In the genomic region with DNA sequence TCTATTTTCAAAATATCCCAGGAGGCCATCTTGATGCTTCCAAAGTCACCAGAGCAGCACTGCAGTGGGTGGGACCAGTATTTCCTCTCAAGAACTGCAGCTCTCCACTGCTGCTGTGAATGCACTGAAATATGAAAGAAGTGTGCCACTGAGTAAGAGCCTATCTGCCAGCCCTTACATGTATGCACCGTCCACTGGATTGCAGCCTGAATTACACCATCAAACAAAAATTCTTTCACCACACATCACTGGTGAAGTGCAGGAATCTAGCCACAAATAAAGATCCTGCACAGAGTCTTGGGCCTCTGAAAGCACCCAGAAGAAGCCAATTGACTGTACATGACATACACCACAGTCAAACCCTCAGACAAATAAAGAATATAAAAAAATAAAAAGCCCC, we compare ENCODE assay signal across 23 cellular contexts.
DNase-seq lines count a peak whose midpoint lies in the region; ATAC-seq and TF ChIP-seq lines count a peak whose summit lies in the region.
"Had no signal": no experiment of that assay in that cellular context is flagged by ENCODE, and none has a peak within 500 bp of the region (broad histone marks: within the 10 kb centered on the region; RNA-seq: fewer than 3 reads in every experiment).

No MANE protein-coding gene starts in this region.

- dilution Hi-C loops in IMR-90 (cut with HindIII; ENCODE audit: low sequenced_read_pairs, unreplicated experiment), result no loop called here

- no peak overlapping the region for H2BK120ac ChIP-seq in IMR-90 (ENCODE audit: low read depth, low read length)

- H3K4ac ChIP-seq in IMR-90 (ENCODE audit: low read depth, low read length), result no peak overlapping the region

- no peaks in the 10 kb centered on the region for H3K4me1 Mint-ChIP-seq in activated CD8-positive, alpha-beta T cell treated with anti-CD3 and anti-CD28 coated beads for 36 hours (ENCODE audit: low read depth)
- H3K4me1 Mint-ChIP-seq: CD14-positive monocyte, naive B cell, T-cell had no signal

- H3K27ac ChIP-seq in IMR-90 (ENCODE audit: insufficient read depth, low read length), result no peak overlapping the region
- H3K27ac ChIP-seq: esophagus squamous epithelium, right atrium auricular region had no signal

- H3K14ac ChIP-seq in IMR-90 (replicated peaks; ENCODE audit: low read depth, low read length), result no peak overlapping the region

- CTCF ChIA-PET in IMR-90 (lab: Yijun Ruan, JAX), result no interaction called here
- CTCF ChIA-PET in activated CD8-positive, alpha-beta T cell treated with anti-CD3 and anti-CD28 coated beads for 36 hours (lab: Charles Lee), result interaction anchor here (1.0 kb wide), 1 partner anchor 9 kb away, joined by 3 read pairs; no protein-coding TSS in a partner anchor

- H2AK5ac ChIP-seq in IMR-90 (ENCODE audit: low read depth, low read length), result no peak overlapping the region

- no peak overlapping the region for H2BK20ac ChIP-seq in IMR-90 (ENCODE audit: low read depth, low read length)

- H4K8ac ChIP-seq in IMR-90 (ENCODE audit: low read depth in 2 of 2, low read length in 2 of 2), result no peak overlapping the region

- POLR2A ChIA-PET in IMR-90 (lab: Charles Lee; ENCODE audit: unreplicated experiment), result no interaction called here
- POLR2A ChIA-PET in activated CD8-positive, alpha-beta T cell treated with anti-CD3 and anti-CD28 coated beads for 36 hours (lab: Charles Lee), result no interaction called here

- H4K5ac ChIP-seq in IMR-90 (ENCODE audit: low read depth, low read length), result no peak overlapping the region

- H4K91ac ChIP-seq in IMR-90 (ENCODE audit: insufficient read depth, low read depth, low read length), result no peak overlapping the region

- no peaks in the 10 kb centered on the region for H4K20me1 ChIP-seq in IMR-90 (ENCODE audit: insufficient read depth, low read length)

- no peaks in the 10 kb centered on the region for H3K9me3 ChIP-seq in IMR-90 (ENCODE audit: control insufficient read depth, insufficient read depth, low read length)
- H3K9me3 ChIP-seq: esophagus squamous epithelium had no signal

- H3K9ac ChIP-seq in IMR-90 (ENCODE audit: low read depth, low read length), result no peak overlapping the region

- H2AK9ac ChIP-seq in IMR-90 (replicated peaks; ENCODE audit: low read depth, low read length, poor library complexity), result no peak overlapping the region

- H3K4me2 ChIP-seq in IMR-90 (ENCODE audit: low read depth, low read length), result no peak overlapping the region

- H3K36me3 Mint-ChIP-seq in activated CD8-positive, alpha-beta T cell treated with anti-CD3 and anti-CD28 coated beads for 36 hours (ENCODE audit: low read depth), result no peaks in the 10 kb centered on the region
- H3K36me3 Mint-ChIP-seq: CD14-positive monocyte, naive B cell, T-cell had no signal

- BruUV-seq in IMR-90 (replicated peaks; lab: Mats Ljungman, UMichigan), result no TSS peak

- H3K79me1 ChIP-seq in IMR-90 (ENCODE audit: low read depth in 1 of 2, low read length in 2 of 2), result peaks cover 2 to 6% of the 10 kb centered on the region in 2 experiments; a peak in 2 of 4 replicates

- no CpG with 5 or more reads among the region's 1 CpG for WGBS in IMR-90 (ENCODE audit: extremely low coverage in 2 of 2, insufficient read length in 1 of 2), 2 experiments

- H3K27me3 ChIP-seq in IMR-90 (ENCODE audit: control insufficient read depth, insufficient read depth, low read length), result no peaks in the 10 kb centered on the region
- H3K27me3 ChIP-seq: esophagus squamous epithelium, right atrium auricular region had no signal

- no peak overlapping the region for H3K18ac ChIP-seq in IMR-90 (ENCODE audit: low read depth, low read length)

- no peak overlapping the region for H3K27ac Mint-ChIP-seq in activated CD8-positive, alpha-beta T cell treated with anti-CD3 and anti-CD28 coated beads for 36 hours
- H3K27ac Mint-ChIP-seq: activated T-helper 2 cell treated with anti-CD3 and anti-CD28 coated beads, Interferon-gamma antibody, Interleukin-2, Interleukin-4, amounts not matched to agents 10 μg/mL and 5 μg/mL and 100 μg/mL, durations not matched to agents 14 hours and 24 hours and 36 hours; CD14-positive monocyte; T-cell had no signal

- 0 out of 2 replicates have a peak, but pooled peaks cover 4% of the 10 kb centered on the region for H3K9me1 ChIP-seq in IMR-90 (ENCODE audit: insufficient read depth, low read length)

- H3K4me1 ChIP-seq in IMR-90 (ENCODE audit: control insufficient read depth, insufficient read depth, low read length), result peaks cover 2% of the 10 kb centered on the region; the same call in 1 of the 2 replicates

- H3K9me3 Mint-ChIP-seq in activated CD8-positive, alpha-beta T cell treated with anti-CD3 and anti-CD28 coated beads for 36 hours, result peaks cover 3% of the 10 kb centered on the region
- H3K9me3 Mint-ChIP-seq: activated T-helper 2 cell treated with anti-CD3 and anti-CD28 coated beads, Interferon-gamma antibody, Interleukin-2, Interleukin-4, amounts not matched to agents 10 μg/mL and 5 μg/mL and 100 μg/mL, durations not matched to agents 14 hours and 24 hours and 36 hours had no signal

- no peak for TF ChIP-seq POLR2A in IMR-90 (IDR thresholded peaks at IDR 0.05; ENCODE audit: low read depth, low read length)

- no peak overlapping the region for H3K23ac ChIP-seq in IMR-90 (ENCODE audit: low read depth, low read length)

- intact Hi-C loops in IMR-90 (cut with micrococcal nuclease), result no loop called here
- intact Hi-C loops in activated CD8-positive, alpha-beta T cell treated with anti-CD3 and anti-CD28 coated beads for 36 hours (cut with micrococcal nuclease), result no loop called here

- no peak overlapping the region for H2BK15ac ChIP-seq in IMR-90 (ENCODE audit: low read depth, low read length)

- no peaks in the 10 kb centered on the region for H3K36me3 ChIP-seq in IMR-90 (ENCODE audit: control insufficient read depth, insufficient read depth, low read length)
- H3K36me3 ChIP-seq: esophagus squamous epithelium, right atrium auricular region had no signal

- H2BK5ac ChIP-seq in IMR-90 (ENCODE audit: low read depth, low read length, poor library complexity, severe bottlenecking), result no peak overlapping the region

- TF ChIP-seq CTCF in IMR-90 (conservative IDR thresholded peaks at IDR 0.05; ENCODE audit: low read depth, low read length) (no peak), cardiac fibroblast (IDR thresholded peaks at IDR 0.05; ENCODE audit: low read depth, low read length) (no peak)
- no peak for TF ChIP-seq CTCF in activated CD8-positive, alpha-beta T cell treated with anti-CD3 and anti-CD28 coated beads for 36 hours (IDR thresholded peaks at IDR 0.05)

- no peak overlapping the region for H3K4me3 ChIP-seq in IMR-90 (ENCODE audit: insufficient read depth, low read depth, low read length)
- H3K4me3 ChIP-seq in cardiac fibroblast (replicated peaks in 1 of 2; ENCODE audit: low read depth in 2 of 2, low read length in 2 of 2), result no peak overlapping the region
- H3K4me3 ChIP-seq: esophagus squamous epithelium, right atrium auricular region had no signal

- TF ChIP-seq RAD21 in IMR-90 (IDR thresholded peaks at IDR 0.05; ENCODE audit: low read length), result no peak

- no peak overlapping the region for H3K56ac ChIP-seq in IMR-90 (ENCODE audit: extremely low read depth, insufficient read depth, low read length)

- no peak overlapping the region for H2AFZ ChIP-seq in IMR-90 (replicated peaks; ENCODE audit: low read length, poor library complexity)

- DNase-seq in AG08395 (ENCODE audit: low spot score) (peak; percentile 52), IMR-90 (peak; percentile 65), cardiac fibroblast (ENCODE audit: low read depth in 2 of 2) (peak; percentile 57 to 67), glomerular visceral epithelial cell (ENCODE audit: extremely low spot score) (peak; percentile 39), RKO (ENCODE audit: low spot score) (no peak), NCI-H1417 treated with DMSO at 0.1 percent for 48 hours (lab: John Stamatoyannopoulos, UW) (no peak)
- no peak for DNase-seq in activated CD8-positive, alpha-beta T cell treated with anti-CD3 and anti-CD28 coated beads for 36 hours
- no peak for DNase-seq in activated effector memory CD4-positive, alpha-beta T cell treated with Interleukin-2 at 50 U/mL for 16 hours
- DNase-seq: activated CD4-positive, alpha-beta T cell treated with anti-CD3 and anti-CD28 coated beads for 4 hours; caudate nucleus; DMS 273 treated with DMSO at 0.1 percent for 48 hours; esophagus squamous epithelium; GDM1; hypothalamus; islet precursor cell; naive B cell; NCI-H187 treated with DMSO at 0.1 percent for 48 hours; SIG-M5; stimulated activated CD4-positive, alpha-beta T cell treated with anti-CD3 and anti-CD28 coated beads, Interleukin-12 subunit alpha, Interleukin-12 subunit beta, amount 100 ng/mL, for 4 hours; T-cell had no signal

- ATAC-seq in IMR-90 (ENCODE audit: low read depth), result peak; percentile 89
- ATAC-seq in activated CD8-positive, alpha-beta T cell treated with anti-CD3 and anti-CD28 coated beads for 36 hours, result no peak
- ATAC-seq: T-cell had no signal

- in situ Hi-C loops in IMR-90 (cut with MboI; ENCODE audit: low sequenced_read_pairs), result no loop called here

- no peak overlapping the region for H3K4me3 Mint-ChIP-seq in activated CD8-positive, alpha-beta T cell treated with anti-CD3 and anti-CD28 coated beads for 36 hours
- H3K4me3 Mint-ChIP-seq: CD14-positive monocyte, naive B cell, T-cell had no signal

- peaks cover 14% of the 10 kb centered on the region for H3K27me3 Mint-ChIP-seq in activated CD8-positive, alpha-beta T cell treated with anti-CD3 and anti-CD28 coated beads for 36 hours

TF ChIP-seq in IMR-90, 13 proteins besides CTCF, POLR2A, EP300 and RAD21:
- TF ChIP-seq NFE2L2 (IDR thresholded peaks at IDR 0.05; ENCODE audit: low read depth, low read length), result no peak
- no peak for TF ChIP-seq FOS (IDR thresholded peaks at IDR 0.05; ENCODE audit: low read depth, low read length)
- peak; percentile 48; the same call in 1 of the 2 replicates for TF ChIP-seq CEBPB (IDR thresholded peaks at IDR 0.05; ENCODE audit: low read depth, low read length)
- peak; percentile 15; the same call in 1 of the 2 replicates for TF ChIP-seq BHLHE40 (IDR thresholded peaks at IDR 0.05; ENCODE audit: low read depth, low read length)
- TF ChIP-seq MAFK (IDR thresholded peaks at IDR 0.05; ENCODE audit: low read depth, low read length), result no peak
- TF ChIP-seq RCOR1 (IDR thresholded peaks at IDR 0.05; ENCODE audit: insufficient replicate concordance, low read length), result no peak
TF ChIP-seq in IMR-90: peak in this region for 2.

Comparison
In these comparisons a context has a peak if more than half of its experiments do, and no peak if none do; other contexts are left out.
1. DNase-seq: peak in AG08395 (single experiment), IMR-90 (single experiment), cardiac fibroblast (2 of 2) and glomerular visceral epithelial cell (single experiment); none in RKO (single experiment), NCI-H1417 treated with DMSO at 0.1 percent for 48 hours (single experiment), activated CD8-positive, alpha-beta T cell treated with anti-CD3 and anti-CD28 coated beads for 36 hours (single experiment) and activated effector memory CD4-positive, alpha-beta T cell treated with Interleukin-2 at 50 U/mL for 16 hours (single experiment).